7 cellular contexts compared by ENCODE assay signal in the genomic region with DNA sequence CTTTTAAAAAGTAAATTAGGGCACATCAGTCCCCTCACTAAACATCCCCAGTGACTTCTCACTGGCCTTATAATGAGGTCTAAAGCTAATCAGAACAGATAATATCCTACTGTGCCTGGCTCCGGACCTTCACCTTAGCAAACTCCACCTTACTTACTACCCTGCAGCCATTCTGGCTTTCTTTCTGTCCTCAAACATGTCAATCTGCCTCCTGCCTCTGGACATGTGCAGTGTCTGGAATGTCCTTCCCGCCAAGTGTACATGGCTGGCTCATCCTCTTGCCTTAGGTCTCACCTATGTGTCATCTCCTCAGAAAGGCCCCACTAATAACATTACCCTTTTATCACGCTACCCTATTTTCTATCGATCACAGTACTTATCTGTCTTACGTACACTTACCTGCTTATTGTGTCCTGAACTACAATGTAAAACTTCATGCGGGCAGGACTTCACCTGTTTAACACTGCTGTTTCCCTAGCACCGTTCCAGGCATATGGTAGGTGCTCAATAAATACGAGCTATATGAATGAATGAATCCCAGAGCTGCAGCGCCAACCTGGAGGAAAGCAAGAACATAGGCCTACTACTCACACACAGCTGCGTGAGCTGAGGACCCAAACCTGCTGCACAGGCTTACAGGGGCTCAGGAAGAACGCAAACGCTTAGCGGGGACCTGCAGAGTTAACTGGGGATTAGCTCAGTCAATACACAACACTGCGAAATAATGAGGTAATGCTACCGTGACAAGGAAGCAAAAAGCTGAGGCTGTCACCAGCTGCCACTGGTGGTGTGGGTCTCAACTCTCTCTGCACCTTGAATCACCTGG. TPM values are rescaled to one million over a fixed set of nuclear protein-coding genes. Genes with fewer than 3 reads are reported as not detected.
DNase-seq lines count a peak whose midpoint lies in the region; ATAC-seq lines count a peak whose summit lies in the region.

No MANE protein-coding gene starts in this region.

- ATAC-seq in GM18907 (IDR thresholded peaks at IDR 0.05; ENCODE audit: unreplicated experiment) (peak; percentile 10), GM21367 (IDR thresholded peaks at IDR 0.05; ENCODE audit: unreplicated experiment) (no peak)

- peaks cover 5 to 27% of the 10 kb centered on the region in 2 donors for H3K36me3 ChIP-seq in duodenal mucosa (ENCODE audit: control insufficient read depth in 1 of 2, insufficient read depth in 2 of 2, low read length in 2 of 2)
- H3K36me3 ChIP-seq in neuronal stem cell (replicated peaks in 1 of 2; ENCODE audit: control insufficient read depth in 2 of 2, insufficient read depth in 2 of 2, low read length in 2 of 2), result peaks cover 20 to 48% of the 10 kb centered on the region in 2 donors

- H3K18ac ChIP-seq in neuronal stem cell (ENCODE audit: low read length), result no peak overlapping the region

- H4K91ac ChIP-seq in neuronal stem cell (ENCODE audit: low read depth, low read length, poor library complexity), result no peak overlapping the region

- no peak overlapping the region for H4K8ac ChIP-seq in neuronal stem cell (ENCODE audit: low read depth, low read length)

- H3K4me3 ChIP-seq in duodenal mucosa (ENCODE audit: low read depth in 1 of 2, low read length in 2 of 2) (peak overlapping the region; percentile 82 to 91), neuronal stem cell (ENCODE audit: low read length in 2 of 2) (peak overlapping the region; percentile 68 to 89)

- no peak overlapping the region for H2BK15ac ChIP-seq in neuronal stem cell (ENCODE audit: low read length)

- 100% methylated on average over 3 of the region's 15 CpGs; no CpG with 5 or more reads in 1 of the 2 donors for WGBS in neuronal stem cell (ENCODE audit: extremely low coverage in 2 of 2, insufficient read length in 2 of 2, insufficient replicate concordance in 1 of 2), 2 donors

- H3K4ac ChIP-seq in neuronal stem cell (ENCODE audit: low read length), result no peak overlapping the region

- peaks cover 8 to 16% of the 10 kb centered on the region in 2 donors for H3K4me1 ChIP-seq in duodenal mucosa (ENCODE audit: control insufficient read depth in 1 of 2, insufficient read depth in 2 of 2, low read length in 2 of 2)
- peaks cover 4 to 11% of the 10 kb centered on the region in 2 donors for H3K4me1 ChIP-seq in neuronal stem cell (ENCODE audit: control insufficient read depth in 2 of 2, insufficient read depth in 1 of 2, low read depth in 1 of 2, low read length in 2 of 2)

- no peak overlapping the region for H2BK120ac ChIP-seq in neuronal stem cell (ENCODE audit: low read depth, low read length)

- H2AK5ac ChIP-seq in neuronal stem cell (ENCODE audit: low read depth, low read length), result peak overlapping the region; percentile 1

- H3K27me3 ChIP-seq in duodenal mucosa (ENCODE audit: control insufficient read depth in 1 of 2, insufficient read depth in 2 of 2, low read length in 2 of 2) (no peaks in the 10 kb centered on the region), neuronal stem cell (ENCODE audit: control insufficient read depth in 3 of 3, insufficient read depth in 3 of 3, low read depth in 1 of 3, low read length in 3 of 3) (no peaks in the 10 kb centered on the region)

- no peak overlapping the region for H2BK12ac ChIP-seq in neuronal stem cell (ENCODE audit: low read length)

- DNase-seq in NCI-H748 treated with DMSO at 0.1 percent for 48 hours (lab: John Stamatoyannopoulos, UW) (peak; percentile 48), neuronal stem cell (ENCODE audit: low spot score) (no peak), GM19238 (ENCODE audit: insufficient read length, low spot score) (no peak)
- no peak for DNase-seq in activated CD8-positive, alpha-beta memory T cell treated with anti-CD3 and anti-CD28 coated beads, Interleukin-2, amount 50 U/mL, for 4 hours

- H2AFZ ChIP-seq in neuronal stem cell (ENCODE audit: low read length), result peak overlapping the region; percentile 98

- H3K23ac ChIP-seq in neuronal stem cell (ENCODE audit: low read depth, low read length, poor library complexity), result no peak overlapping the region

- H3K4me2 ChIP-seq in neuronal stem cell (ENCODE audit: insufficient read depth, low read length, poor library complexity, severe bottlenecking), result peak overlapping the region; percentile 55

- peak overlapping the region; percentile 88 for H2BK5ac ChIP-seq in neuronal stem cell (ENCODE audit: low read length)

- no peak overlapping the region for H3K14ac ChIP-seq in neuronal stem cell (ENCODE audit: low read length)

- H3K79me1 ChIP-seq in neuronal stem cell (ENCODE audit: low read depth, low read length), result peaks cover 7% of the 10 kb centered on the region

- H3K9me3 ChIP-seq in duodenal mucosa (ENCODE audit: control insufficient read depth in 1 of 2, low read length in 2 of 2) (no peaks in the 10 kb centered on the region), neuronal stem cell (replicated peaks in 1 of 2; ENCODE audit: control insufficient read depth in 2 of 2, insufficient read depth in 1 of 2, low read depth in 1 of 2, low read length in 2 of 2) (no peaks in the 10 kb centered on the region)

- no peak overlapping the region for H3K27ac ChIP-seq in duodenal mucosa (ENCODE audit: low read depth, low read length)
- H3K27ac ChIP-seq in neuronal stem cell (replicated peaks; ENCODE audit: low read length), result no peak overlapping the region

- H3K9ac ChIP-seq in duodenal mucosa (ENCODE audit: low read depth in 1 of 2, low read length in 2 of 2), result peak overlapping the region; percentile 72 to 89
- H3K9ac ChIP-seq in neuronal stem cell (ENCODE audit: low read depth, low read length, poor library complexity), result no peak overlapping the region

RNA-seq across cellular contexts. Expression of a gene that starts 1.0 kb away (rescaled TPM):
- 222 TPM for polyA plus RNA-seq in neuronal stem cell (2013, experiment 1 of 2)
- polyA plus RNA-seq in neuronal stem cell (2013, experiment 2 of 2), result 222 TPM

RNA-seq across cellular contexts. Expression of a gene that starts 36.2 kb away (rescaled TPM):
- polyA plus RNA-seq in neuronal stem cell (2013, experiment 1 of 2), result 1.7 TPM
- 1.4 TPM for polyA plus RNA-seq in neuronal stem cell (2013, experiment 2 of 2)
